16 cellular contexts compared by ENCODE assay signal in the genomic region with DNA sequence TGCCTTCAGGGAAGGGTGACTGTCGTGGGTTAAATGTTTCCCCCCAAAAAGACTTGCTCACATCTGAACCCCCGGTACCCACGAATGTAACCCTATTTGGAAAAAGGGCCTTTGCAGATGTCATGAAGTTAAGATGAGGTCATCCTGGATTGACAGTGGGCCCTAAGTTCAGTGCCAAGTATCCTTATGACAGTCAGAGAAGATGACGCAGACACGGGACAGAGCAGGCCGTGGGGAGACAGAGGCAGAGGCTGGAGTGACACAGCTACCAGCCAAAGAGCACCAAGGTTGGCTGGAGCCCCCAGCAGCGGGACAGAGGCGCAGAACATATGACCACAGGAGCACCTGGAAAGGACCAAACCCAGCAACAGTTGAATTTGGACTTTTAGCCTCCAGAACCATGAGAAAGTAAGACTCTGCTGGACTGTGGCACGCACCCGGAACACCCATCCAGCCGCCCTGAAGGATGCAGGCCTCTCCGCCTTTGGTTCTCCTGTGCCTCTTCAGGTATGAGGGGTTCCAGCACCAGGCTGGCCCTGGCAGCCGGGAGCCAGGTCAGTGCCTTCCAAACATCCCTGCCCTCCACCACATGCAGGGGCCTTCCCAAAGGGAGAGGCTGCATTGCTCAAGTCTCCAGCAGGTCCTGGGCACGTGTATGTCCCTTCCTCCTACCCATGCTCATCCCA.
"Had no signal": no experiment of that assay in that cellular context is flagged by ENCODE, and none has a peak within 500 bp of the region (broad histone marks: within the 10 kb centered on the region; RNA-seq: fewer than 3 reads in every experiment).

No MANE protein-coding gene starts in this region.

- DNase-seq: activated CD4-positive, alpha-beta T cell treated with anti-CD3 and anti-CD28 coated beads, Interleukin-2, amount 10 ng/mL, durations not matched to agents 7 days and 5 days; activated CD8-positive, alpha-beta memory T cell treated with anti-CD3 and anti-CD28 coated beads, Interleukin-2, amount 50 U/mL, for 48 hours; activated gamma-delta T cell; activated naive CD8-positive, alpha-beta T cell treated with anti-CD3 and anti-CD28 coated beads for 36 hours; activated T-cell treated with anti-CD3 and anti-CD28 coated beads, Interleukin-2, amount 50 U/mL, for 72 hours; amygdala; dorsolateral prefrontal cortex; left colon; mammary epithelial cell; naive B cell; small intestine; stimulated activated naive CD8-positive, alpha-beta T cell treated with anti-CD3 and anti-CD28 coated beads, Interleukin-15, amount 100 ng/mL, for 72 hours had no signal

- H3K79me2 ChIP-seq: parathyroid adenoma had no signal

- H3K4me3 ChIP-seq: dorsolateral prefrontal cortex, gastroesophageal sphincter, neural progenitor cell had no signal

- H3K4me1 ChIP-seq: gastroesophageal sphincter, neural progenitor cell, parathyroid adenoma had no signal

- H3K9me3 ChIP-seq: gastroesophageal sphincter had no signal

- H3K36me3 ChIP-seq: gastroesophageal sphincter, neural progenitor cell had no signal

- H3K27me3 ChIP-seq: neural progenitor cell had no signal

- H3K9ac ChIP-seq: neural progenitor cell, parathyroid adenoma had no signal

- H2AFZ ChIP-seq: neural progenitor cell, parathyroid adenoma had no signal

- H3K4me2 ChIP-seq: neural progenitor cell had no signal

- H3K27ac ChIP-seq: dorsolateral prefrontal cortex, neural progenitor cell, parathyroid adenoma had no signal

- FAIRE-seq: islet of Langerhans, small intestine had no signal

- ATAC-seq: activated T-cell treated with anti-CD3 and anti-CD28 coated beads, Interleukin-2, amount 50 U/mL, for 72 hours; gastroesophageal sphincter; left colon; stimulated activated naive CD8-positive, alpha-beta T cell treated with anti-CD3 and anti-CD28 coated beads, Interleukin-15, amount 100 ng/mL, for 72 hours had no signal
